Comparison of ENCODE assay signal across 25 cellular contexts in genomic region chr9:11506980-11507379, GRCh38.
A peak's percentile ranks its signal among the peaks of the same experiment; 100 is the strongest.
DNase-seq lines count a peak whose midpoint lies in the region; ATAC-seq and TF ChIP-seq lines count a peak whose summit lies in the region.
"Had no signal": no experiment of that assay in that cellular context is flagged by ENCODE, and none has a peak within 500 bp of the region (broad histone marks: within the 10 kb centered on the region; RNA-seq: fewer than 3 reads in every experiment).

No MANE protein-coding gene starts in this region.

- no peaks in the 10 kb centered on the region for H3K27me3 Mint-ChIP-seq in WTC11 (ENCODE audit: low read depth)
- H3K27me3 Mint-ChIP-seq: B cell; CD4-positive, alpha-beta memory T cell; CD4-positive, alpha-beta T cell; CD4-positive, CD25-positive, alpha-beta regulatory T cell; CD8-positive, alpha-beta memory T cell had no signal

- DNase-seq in WTC11 (ENCODE audit: low spot score) (no peak), NCI-H1694 treated with DMSO at 0.1 percent for 48 hours (lab: John Stamatoyannopoulos, UW) (no peak)
- DNase-seq: 8988T; ACHN; AML-193; BE2C; C1 segment of cervical spinal cord; Caco-2; Calu3; CD4-positive, alpha-beta memory T cell; CD4-positive, alpha-beta T cell; CD4-positive, CD25-positive, alpha-beta regulatory T cell; CD8-positive, alpha-beta memory T cell; CD8-positive, alpha-beta T cell; COR-L47; DMS 273 treated with DMSO at 0.1 percent for 48 hours; DMS153; DMS53; DMS79; DMS79 treated with DMSO at 0.1 percent for 48 hours; DND-41; EL had no signal

- CTCF ChIA-PET in WTC11 (lab: Charles Lee): no interaction called here

- H3K4me3 Mint-ChIP-seq in WTC11: no peak overlapping the region
- H3K4me3 Mint-ChIP-seq: B cell; CD14-positive monocyte; CD4-positive, alpha-beta memory T cell; CD4-positive, alpha-beta T cell; CD4-positive, CD25-positive, alpha-beta regulatory T cell; CD8-positive, alpha-beta memory T cell; CD8-positive, alpha-beta T cell had no signal

- H3K9me3 Mint-ChIP-seq in WTC11: peaks cover 23% of the 10 kb centered on the region

- H3K4me1 Mint-ChIP-seq in WTC11: peaks cover 12% of the 10 kb centered on the region
- H3K4me1 Mint-ChIP-seq: B cell; CD14-positive monocyte; CD4-positive, alpha-beta memory T cell; CD4-positive, CD25-positive, alpha-beta regulatory T cell; CD8-positive, alpha-beta memory T cell had no signal

- no peak for TF ChIP-seq CTCF in WTC11 (IDR thresholded peaks at IDR 0.05)

- no peaks in the 10 kb centered on the region for H3K36me3 Mint-ChIP-seq in WTC11
- H3K36me3 Mint-ChIP-seq: CD14-positive monocyte; CD4-positive, alpha-beta memory T cell; CD4-positive, CD25-positive, alpha-beta regulatory T cell; CD8-positive, alpha-beta T cell had no signal

- no peak overlapping the region for H3K27ac Mint-ChIP-seq in WTC11
- H3K27ac Mint-ChIP-seq: B cell; CD14-positive monocyte; CD4-positive, alpha-beta memory T cell; CD4-positive, alpha-beta T cell; CD4-positive, CD25-positive, alpha-beta regulatory T cell; CD8-positive, alpha-beta memory T cell; CD8-positive, alpha-beta T cell had no signal

- no peak for ATAC-seq in WTC11
- ATAC-seq: A549; CD8-positive, alpha-beta T cell had no signal

- POLR2A ChIA-PET in WTC11 (lab: Charles Lee): no interaction called here

TF ChIP-seq in WTC11, 78 proteins besides CTCF, POLR2A, EP300 and RAD21:
- TF ChIP-seq ZNF281 (CRISPR knock-in tag; IDR thresholded peaks at IDR 0.05): no peak
- peak; percentile 90 for TF ChIP-seq HMGA2 (CRISPR knock-in tag; IDR thresholded peaks at IDR 0.05)
